Comparison of ENCODE assay signal across 11 cellular contexts in genomic region chr5:126624534-126624933, GRCh38. TPM values are rescaled to one million over a fixed set of nuclear protein-coding genes. Genes with fewer than 3 reads are reported as not detected.
A peak's percentile ranks its signal among the peaks of the same experiment; 100 is the strongest.
DNase-seq lines count a peak whose midpoint lies in the region; ATAC-seq and TF ChIP-seq lines count a peak whose summit lies in the region.
"Had no signal": no experiment of that assay in that cellular context is flagged by ENCODE, and none has a peak within 500 bp of the region (broad histone marks: within the 10 kb centered on the region; RNA-seq: fewer than 3 reads in every experiment).

No MANE protein-coding gene starts in this region.

- peak; percentile 47 for ATAC-seq in GM19463 (IDR thresholded peaks at IDR 0.05; ENCODE audit: unreplicated experiment)
- no peak for ATAC-seq in HG03439 (IDR thresholded peaks at IDR 0.05; ENCODE audit: unreplicated experiment)
- ATAC-seq in GM18873 (IDR thresholded peaks at IDR 0.05; ENCODE audit: low FRiP score, unreplicated experiment), result no peak

- H3K27me3 ChIP-seq in vagina, result no peaks in the 10 kb centered on the region
- H3K27me3 ChIP-seq: cardiac muscle cell had no signal

- no peak overlapping the region for H3K27ac ChIP-seq in vagina
- H3K27ac ChIP-seq: cardiac muscle cell had no signal

- DNase-seq in 8988T, result peak; percentile 35
- DNase-seq in SW 1271 (lab: John Stamatoyannopoulos, UW), result peak; percentile 69 to 82
- peak; percentile 87 for DNase-seq in fibroblast of gingiva (ENCODE audit: low read depth)
- DNase-seq in NCI-H187 treated with DMSO at 0.1 percent for 48 hours (lab: John Stamatoyannopoulos, UW), result no peak
- DNase-seq in vagina (ENCODE audit: extremely low spot score in 2 of 2), result no peak
- DNase-seq: immature natural killer cell had no signal

- peaks cover 5% of the 10 kb centered on the region for H3K4me1 ChIP-seq in vagina

- H3K9me3 ChIP-seq in vagina, result no peaks in the 10 kb centered on the region

- no peak overlapping the region for H3K4me3 ChIP-seq in vagina
- H3K4me3 ChIP-seq: cardiac muscle cell, skin epidermis had no signal

- no peak for TF ChIP-seq CTCF in vagina (IDR thresholded peaks at IDR 0.05)

- TF ChIP-seq POLR2A in vagina (IDR thresholded peaks at IDR 0.05), result no peak

- H3K36me3 ChIP-seq in vagina, result peaks cover 0 to 43% of the 10 kb centered on the region in 2 donors

- intact Hi-C loops in vagina (cut with DNase I), result no loop called here

RNA-seq across cellular contexts. Expression of gene PHAX, which starts 23.8 kb away (rescaled TPM):
- 44.7 TPM for total RNA-seq in vagina

RNA-seq across cellular contexts. Expression of gene ALDH7A1, which starts 29.5 kb away (rescaled TPM):
- 63.6 TPM for total RNA-seq in vagina

Comparison
In these comparisons a context has a peak if more than half of its experiments do, and no peak if none do; other contexts are left out.
1. DNase-seq: peak in 8988T (single experiment), SW 1271 (2 of 2) and fibroblast of gingiva (single experiment); none in NCI-H187 treated with DMSO at 0.1 percent for 48 hours (single experiment) and vagina (0 of 2).